ENCODE assay signal across 8 cellular contexts in genomic region chr15:31459011-31459748, GRCh38.
DNase-seq lines count a peak whose midpoint lies in the region; ATAC-seq and TF ChIP-seq lines count a peak whose summit lies in the region.

No MANE protein-coding gene starts in this region.

- peak; percentile 80 for DNase-seq in activated CD8-positive, alpha-beta T cell treated with anti-CD3 and anti-CD28 coated beads for 36 hours
- peak; percentile 76 for DNase-seq in stimulated activated CD4-positive, alpha-beta T cell treated with anti-CD3 and anti-CD28 coated beads, Interleukin-1b, Interleukin-23, amount 100 ng/mL, for 48 hours
- DNase-seq in COR-L47 (lab: John Stamatoyannopoulos, UW) (no peak), Right ventricle myocardium inferior (ENCODE audit: missing footprints) (no peak), NCI-H2196 (lab: John Stamatoyannopoulos, UW; ENCODE audit: unreplicated experiment) (no peak), NCI-H1417 treated with DMSO at 0.1 percent for 48 hours (lab: John Stamatoyannopoulos, UW) (no peak)

- peak overlapping the region; percentile 12 for H3K4me3 Mint-ChIP-seq in activated CD8-positive, alpha-beta T cell treated with anti-CD3 and anti-CD28 coated beads for 36 hours

- no peaks in the 10 kb centered on the region for H3K27me3 Mint-ChIP-seq in activated CD8-positive, alpha-beta T cell treated with anti-CD3 and anti-CD28 coated beads for 36 hours

- peaks cover 4% of the 10 kb centered on the region for H3K9me3 Mint-ChIP-seq in activated CD8-positive, alpha-beta T cell treated with anti-CD3 and anti-CD28 coated beads for 36 hours

- POLR2A ChIA-PET in activated CD8-positive, alpha-beta T cell treated with anti-CD3 and anti-CD28 coated beads for 36 hours (lab: Charles Lee), result interaction anchor here (0.7 to 2.8 kb wide), 12 partner anchors 11 to 93 kb away, joined by 3 to 23 read pairs (median 5); no protein-coding TSS in a partner anchor

- no peak for TF ChIP-seq CTCF in activated CD8-positive, alpha-beta T cell treated with anti-CD3 and anti-CD28 coated beads for 36 hours (IDR thresholded peaks at IDR 0.05)

- H3K27ac Mint-ChIP-seq in activated CD8-positive, alpha-beta T cell treated with anti-CD3 and anti-CD28 coated beads for 36 hours, result peak overlapping the region; percentile 81

- peaks cover 4% of the 10 kb centered on the region for H3K36me3 Mint-ChIP-seq in activated CD8-positive, alpha-beta T cell treated with anti-CD3 and anti-CD28 coated beads for 36 hours (ENCODE audit: low read depth)

- peak; percentile 93 for ATAC-seq in GM19324 (IDR thresholded peaks at IDR 0.05; ENCODE audit: low FRiP score, unreplicated experiment)
- peak; percentile 88 for ATAC-seq in HG03045 (IDR thresholded peaks at IDR 0.05; ENCODE audit: unreplicated experiment)
- peak; percentile 98 for ATAC-seq in activated CD8-positive, alpha-beta T cell treated with anti-CD3 and anti-CD28 coated beads for 36 hours
- no peak for ATAC-seq in Right ventricle myocardium inferior

- peaks cover 28% of the 10 kb centered on the region for H3K4me1 Mint-ChIP-seq in activated CD8-positive, alpha-beta T cell treated with anti-CD3 and anti-CD28 coated beads for 36 hours (ENCODE audit: low read depth)

- intact Hi-C loops in activated CD8-positive, alpha-beta T cell treated with anti-CD3 and anti-CD28 coated beads for 36 hours (cut with micrococcal nuclease), result no loop called here
- intact Hi-C loops in Right ventricle myocardium inferior (cut with DNase I), result no loop called here

- CTCF ChIA-PET in activated CD8-positive, alpha-beta T cell treated with anti-CD3 and anti-CD28 coated beads for 36 hours (lab: Charles Lee), result interaction anchor here (1.1 to 4.5 kb wide), 8 partner anchors 11 to 244 kb away, joined by 3 to 31 read pairs (median 4); no protein-coding TSS in a partner anchor

Comparison
In these comparisons a context has a peak if more than half of its experiments do, and no peak if none do; other contexts are left out.
1. DNase-seq: peak in activated CD8-positive, alpha-beta T cell treated with anti-CD3 and anti-CD28 coated beads for 36 hours (single experiment) and stimulated activated CD4-positive, alpha-beta T cell treated with anti-CD3 and anti-CD28 coated beads, Interleukin-1b, Interleukin-23, amount 100 ng/mL, for 48 hours (single experiment); none in COR-L47 (single experiment), Right ventricle myocardium inferior (single experiment), NCI-H2196 (single experiment) and NCI-H1417 treated with DMSO at 0.1 percent for 48 hours (single experiment).